8 cellular contexts compared by ENCODE assay signal in genomic region chr2:241315879-241316700, GRCh38. TPM values are rescaled to one million over a fixed set of nuclear protein-coding genes. Genes with fewer than 3 reads are reported as not detected.
DNase-seq lines count a peak whose midpoint lies in the region; ATAC-seq, FAIRE-seq and TF ChIP-seq lines count a peak whose summit lies in the region.

Gene SEPTIN2, plus strand, starts transcription at chr2:241315925. Its CDS starts 8,308 bp downstream, at chr2:241324233.

- DNase-seq in DND-41 (no peak), HS-27A (ENCODE audit: low read depth) (peak; percentile 3), astrocyte (ENCODE audit: low read depth) (peak; percentile 32), NCI-H2107 (lab: John Stamatoyannopoulos, UW) (no peak)

- H3K27me3 Mint-ChIP-seq in astrocyte (ENCODE audit: low read depth, unreplicated experiment) = no peaks in the 10 kb centered on the region

- H3K4me1 Mint-ChIP-seq in astrocyte (ENCODE audit: low read depth, unreplicated experiment) = peaks cover 43% of the 10 kb centered on the region

- H3K27ac ChIP-seq in DND-41 (ENCODE audit: low read length) (peak within 1 kb of the TSS; percentile 99), SU-DHL-6 (ENCODE audit: low read depth, low read length) (peak within 1 kb of the TSS; percentile 89), astrocyte (ENCODE audit: low read depth, low read length) (peak within 1 kb of the TSS; percentile 100), skeletal muscle tissue (ENCODE audit: low read depth, low read length) (peak within 1 kb of the TSS; percentile 99)

- 0 out of 2 replicates have a peak, but pooled peaks cover 11% of the 10 kb centered on the region for H3F3A ChIP-seq in SU-DHL-6 (ENCODE audit: insufficient read depth)

- no peak for FAIRE-seq in astrocyte (lab: Jason Lieb, UNC)

- H3K9me3 ChIP-seq in DND-41 (ENCODE audit: insufficient read depth, low read length, severe bottlenecking) (no peaks in the 10 kb centered on the region), SU-DHL-6 (ENCODE audit: insufficient read depth, low read length) (no peaks in the 10 kb centered on the region), astrocyte (ENCODE audit: insufficient read depth, low read depth, low read length) (no peaks in the 10 kb centered on the region), skeletal muscle tissue (ENCODE audit: control insufficient read depth in 3 of 3, low read length in 3 of 3) (no peaks in the 10 kb centered on the region)

- H3K36me3 ChIP-seq in DND-41 (ENCODE audit: insufficient read depth, low read length) (peaks cover 25% of the 10 kb centered on the region), SU-DHL-6 (ENCODE audit: low read length) (peaks cover 6% of the 10 kb centered on the region; the same call in 1 of the 2 replicates), astrocyte (ENCODE audit: insufficient read depth, low read length) (peaks cover 6% of the 10 kb centered on the region), skeletal muscle tissue (ENCODE audit: control insufficient read depth in 3 of 3, insufficient read depth in 3 of 3, low read length in 3 of 3) (no peaks in the 10 kb centered on the region)

- peaks cover 2% of the 10 kb centered on the region for H3K36me3 Mint-ChIP-seq in astrocyte (ENCODE audit: low read depth, unreplicated experiment)

- H3K79me2 ChIP-seq in DND-41 (ENCODE audit: insufficient read depth, low read length) (peaks cover 96% of the 10 kb centered on the region), SU-DHL-6 (ENCODE audit: insufficient read depth, low read length) (peaks cover 90% of the 10 kb centered on the region), astrocyte (ENCODE audit: insufficient read depth, low read length) (peaks cover 93% of the 10 kb centered on the region)

- H3K4me3 Mint-ChIP-seq in astrocyte (ENCODE audit: unreplicated experiment) = peak within 1 kb of the TSS; percentile 98

- peak within 1 kb of the TSS; percentile 100 for H3K27ac Mint-ChIP-seq in astrocyte (ENCODE audit: unreplicated experiment)

- H2AFZ ChIP-seq in DND-41 (ENCODE audit: low read depth, low read length) = peak within 1 kb of the TSS; percentile 86
- H2AFZ ChIP-seq in SU-DHL-6 (ENCODE audit: low read depth, low read length, severe bottlenecking) = peak within 1 kb of the TSS; percentile 64
- peak within 1 kb of the TSS; percentile 87 for H2AFZ ChIP-seq in astrocyte (ENCODE audit: low read depth, low read length)

- H3K4me2 ChIP-seq in DND-41 (ENCODE audit: insufficient read depth, low read length) (peak within 1 kb of the TSS; percentile 72), SU-DHL-6 (ENCODE audit: low read depth, low read length, poor library complexity, severe bottlenecking) (peak within 1 kb of the TSS; percentile 95), astrocyte (ENCODE audit: low read length) (peak within 1 kb of the TSS; percentile 98)

- no peaks in the 10 kb centered on the region for H3K9me2 ChIP-seq in SU-DHL-6 (replicated peaks; ENCODE audit: insufficient read depth, low read length)

- H3K9ac ChIP-seq in DND-41 (ENCODE audit: low read depth, low read length) (peak within 1 kb of the TSS; percentile 82), SU-DHL-6 (ENCODE audit: low read length) (peak within 1 kb of the TSS; percentile 83), astrocyte (ENCODE audit: low read length) (peak within 1 kb of the TSS; percentile 100), skeletal muscle tissue (ENCODE audit: low read depth in 1 of 3, low read length in 3 of 3) (peak within 1 kb of the TSS; percentile 94 to 98 (median 97))

- no peaks in the 10 kb centered on the region for H3K27me3 ChIP-seq in DND-41 (ENCODE audit: insufficient read depth, low read length, poor library complexity)
- no peaks in the 10 kb centered on the region for H3K27me3 ChIP-seq in SU-DHL-6 (ENCODE audit: low read length)
- H3K27me3 ChIP-seq in astrocyte (ENCODE audit: insufficient read depth, low read length) = no peaks in the 10 kb centered on the region
- no peaks in the 10 kb centered on the region for H3K27me3 ChIP-seq in skeletal muscle tissue (ENCODE audit: control insufficient read depth in 3 of 3, insufficient read depth in 3 of 3, low read length in 3 of 3)

- H4K20me1 ChIP-seq in DND-41 (ENCODE audit: insufficient read depth, low read length) (peaks cover 52% of the 10 kb centered on the region), SU-DHL-6 (ENCODE audit: low read depth, low read length) (peaks cover 9% of the 10 kb centered on the region; the same call in 1 of the 2 replicates), astrocyte (ENCODE audit: insufficient read depth, low read length) (peaks cover 62% of the 10 kb centered on the region)

- H3K9me3 Mint-ChIP-seq in astrocyte (ENCODE audit: unreplicated experiment) = no peaks in the 10 kb centered on the region

- H3K4me1 ChIP-seq in DND-41 (ENCODE audit: insufficient read depth, low read length) = peaks cover 79% of the 10 kb centered on the region
- peaks cover 50% of the 10 kb centered on the region for H3K4me1 ChIP-seq in astrocyte (ENCODE audit: insufficient read depth, low read length)
- peaks cover 55 to 62% (median 61%) of the 10 kb centered on the region in 3 donors for H3K4me1 ChIP-seq in skeletal muscle tissue (ENCODE audit: control insufficient read depth in 3 of 3, insufficient read depth in 3 of 3, low read length in 3 of 3)

- ATAC-seq in DND-41 (ENCODE audit: insufficient read depth, low read depth) = peak; percentile 57
- ATAC-seq in GM21360 (IDR thresholded peaks at IDR 0.05; ENCODE audit: unreplicated experiment) = peak; percentile 34

- no peak for TF ChIP-seq CTCF in DND-41 (IDR thresholded peaks at IDR 0.05; ENCODE audit: borderline replicate concordance, extremely low read depth, low read length, poor library complexity, severe bottlenecking)
- TF ChIP-seq CTCF in SU-DHL-6 (IDR thresholded peaks at IDR 0.05; ENCODE audit: insufficient read depth, low read length, poor library complexity, severe bottlenecking) = no peak
- TF ChIP-seq CTCF in astrocyte (IDR thresholded peaks at IDR 0.05; ENCODE audit: insufficient read depth, low read depth, low read length) = no peak

- H3K4me3 ChIP-seq in DND-41 (ENCODE audit: low read depth in 1 of 2, low read length in 2 of 2) = peak within 1 kb of the TSS; percentile 75 to 88
- peak within 1 kb of the TSS; percentile 87 for H3K4me3 ChIP-seq in SU-DHL-6 (ENCODE audit: insufficient read depth, low read length, poor library complexity, severe bottlenecking)
- H3K4me3 ChIP-seq in astrocyte (ENCODE audit: insufficient read depth, low read depth, low read length) = peak within 1 kb of the TSS; percentile 98
- peak within 1 kb of the TSS; percentile 98 for H3K4me3 ChIP-seq in iPS-11a (ENCODE audit: low read depth, low read length)
- H3K4me3 ChIP-seq in skeletal muscle tissue (ENCODE audit: low read length in 3 of 3) = peak within 1 kb of the TSS; percentile 94 to 96 (median 95)

RNA-seq across cellular contexts. Expression of gene SEPTIN2, which starts in this region (rescaled TPM):
- total RNA-seq in astrocyte (544 and 552 TPM in 2 replicates), skeletal muscle tissue (291 TPM)

Comparison
In these comparisons a context has a peak if more than half of its experiments do, and no peak if none do; other contexts are left out.
1. DNase-seq: peak in HS-27A (single experiment) and astrocyte (single experiment); none in DND-41 (single experiment) and NCI-H2107 (single experiment).
2. Peak in every context shown above with its lines, with median percentiles within 50 percentile points of each other: H2AFZ ChIP-seq, H3K27ac ChIP-seq, H3K4me2 ChIP-seq, H3K4me3 ChIP-seq and H3K9ac ChIP-seq.